In the genomic region with DNA sequence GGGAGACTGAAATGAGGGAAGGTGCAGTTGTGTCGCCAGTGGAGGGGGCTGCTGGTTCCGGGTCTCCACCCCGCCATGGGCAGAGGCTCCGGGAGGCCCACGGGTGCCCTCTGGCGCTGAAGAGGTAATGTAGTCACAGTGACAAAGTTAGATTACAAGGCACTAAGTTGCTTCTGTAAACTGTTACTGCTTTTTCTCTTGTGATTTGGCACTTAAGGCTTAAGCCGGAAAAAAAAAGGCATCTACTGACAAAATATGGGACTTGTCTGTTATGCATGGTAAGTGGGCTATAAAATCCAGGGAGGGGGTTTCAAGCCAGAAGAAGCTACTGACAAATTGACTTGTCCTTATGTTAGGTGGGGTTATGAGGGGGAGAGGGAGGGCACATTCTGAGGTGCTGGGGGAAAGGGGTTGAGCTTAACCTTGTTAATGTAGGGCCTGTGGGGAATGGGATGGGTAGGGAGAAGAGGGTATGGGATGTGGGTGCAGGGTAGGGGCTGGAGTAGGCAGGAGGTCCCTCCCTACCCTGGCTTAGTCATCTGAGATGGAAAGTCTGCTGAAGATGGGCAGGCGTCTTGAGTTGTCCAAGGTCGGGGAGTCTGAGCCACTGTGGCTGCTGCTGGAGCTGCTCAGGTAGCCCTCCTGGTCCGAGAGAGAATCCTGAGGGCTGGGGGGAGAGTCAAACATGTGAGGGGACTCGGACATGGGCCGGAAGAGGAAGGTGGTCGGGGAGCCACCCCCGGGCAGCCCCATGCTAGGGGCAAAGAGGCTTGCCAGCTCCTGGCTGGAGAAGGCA, we compare ENCODE assay signal across 8 cellular contexts. TPM values are rescaled to one million over a fixed set of nuclear protein-coding genes. Genes with fewer than 3 reads are reported as not detected.
DNase-seq lines count a peak whose midpoint lies in the region; ATAC-seq, FAIRE-seq and TF ChIP-seq lines count a peak whose summit lies in the region.

No MANE protein-coding gene starts in this region.

- POLR2A ChIA-PET in H1 (lab: Charles Lee; ENCODE audit: partially characterized antibody), result interaction anchor here (0.5 to 9.6 kb wide), 21 partner anchors 14 to 855 kb away, joined by 3 to 222 read pairs (median 3); no protein-coding TSS in a partner anchor

- H3K56ac ChIP-seq in H1 (replicated peaks; ENCODE audit: insufficient read length, low read depth, low read length), result no peak overlapping the region

- H4K91ac ChIP-seq in H1 (replicated peaks; ENCODE audit: insufficient read length, low read length), result no peak overlapping the region

- H3K27me3 Mint-ChIP-seq in activated CD8-positive, alpha-beta memory T cell treated with anti-CD3 and anti-CD28 coated beads, Interleukin-2, amount 10 ng/mL, durations not matched to agents 7 days and 5 days, result no peaks in the 10 kb centered on the region
- no peaks in the 10 kb centered on the region for H3K27me3 Mint-ChIP-seq in mesothelial cell of epicardium (ENCODE audit: low read depth)

- H3K4ac ChIP-seq in H1 (replicated peaks; ENCODE audit: insufficient read length, low read depth, low read length), result no peak overlapping the region

- peaks cover 48% of the 10 kb centered on the region for H3K36me3 ChIP-seq in GM23248 (ENCODE audit: low read depth)
- peaks cover 18 to 38% (median 28%) of the 10 kb centered on the region in 4 experiments for H3K36me3 ChIP-seq in H1 (ENCODE audit: control insufficient read depth in 2 of 4, insufficient read depth in 4 of 4, low read length in 3 of 4)

- peak overlapping the region; percentile 80 for H3K4me3 ChIP-seq in GM23248
- H3K4me3 ChIP-seq in H1 (ENCODE audit: extremely low read depth in 1 of 4, insufficient read depth in 2 of 4, low read depth in 3 of 4, low read length in 4 of 4), result peak overlapping the region in 3 of 4 experiments; percentile 9 to 91 (median 14); a peak in 3 of 8 replicates

- H3K4me2 ChIP-seq in GM23248 (ENCODE audit: unreplicated experiment) (peak overlapping the region; percentile 97), H1 (ENCODE audit: insufficient read depth in 1 of 2, low read depth in 2 of 2, low read length in 2 of 2) (peak overlapping the region; percentile 84 to 97; a peak in 3 of 4 replicates)

- H4K5ac ChIP-seq in H1 (ENCODE audit: insufficient read length, low read depth, low read length), result no peak overlapping the region

- TF ChIP-seq EP300 in H1 (IDR thresholded peaks at IDR 0.05; ENCODE audit: borderline replicate concordance in 1 of 2, low read depth in 2 of 2, low read length in 2 of 2), result no peak

- peaks cover 8% of the 10 kb centered on the region; the same call in 1 of the 2 replicates for H3K23me2 ChIP-seq in H1 (ENCODE audit: low read depth, low read length)

- H3K27ac Mint-ChIP-seq in activated CD8-positive, alpha-beta memory T cell treated with anti-CD3 and anti-CD28 coated beads, Interleukin-2, amount 10 ng/mL, durations not matched to agents 7 days and 5 days, result peak overlapping the region; percentile 100
- peak overlapping the region; percentile 100 for H3K27ac Mint-ChIP-seq in mesothelial cell of epicardium

- H2AFZ ChIP-seq in GM23248 (no peak overlapping the region), H1 (ENCODE audit: low read length) (no peak overlapping the region)

- peak; percentile 71 to 79 for TF ChIP-seq RAD21 in H1 (IDR thresholded peaks at IDR 0.05 in 1 of 2, conservative IDR thresholded peaks at IDR 0.05 in 1 of 2; ENCODE audit: low read depth in 2 of 2, low read length in 2 of 2)

- H3K27me3 ChIP-seq in GM23248 (replicated peaks; ENCODE audit: insufficient read depth), result no peaks in the 10 kb centered on the region
- H3K27me3 ChIP-seq in H1 (replicated peaks in 1 of 4; ENCODE audit: control insufficient read depth in 3 of 4, extremely low read depth in 1 of 4, insufficient read depth in 3 of 4, low read length in 3 of 4), result no peaks in the 10 kb centered on the region

- H3K23ac ChIP-seq in H1 (ENCODE audit: insufficient read length), result no peak overlapping the region

- no peak overlapping the region for H3K14ac ChIP-seq in H1 (ENCODE audit: insufficient read length)

- peak overlapping the region; percentile 99 for H3K9ac ChIP-seq in GM23248
- no peak overlapping the region for H3K9ac ChIP-seq in H1 (replicated peaks in 1 of 4; ENCODE audit: extremely low read depth in 1 of 4, low read depth in 3 of 4, low read length in 3 of 4)

- peak overlapping the region; percentile 87 for H3K4me3 Mint-ChIP-seq in activated CD8-positive, alpha-beta memory T cell treated with anti-CD3 and anti-CD28 coated beads, Interleukin-2, amount 10 ng/mL, durations not matched to agents 7 days and 5 days
- peak overlapping the region; percentile 90 for H3K4me3 Mint-ChIP-seq in mesothelial cell of epicardium

- H2BK12ac ChIP-seq in H1 (ENCODE audit: low read depth, low read length), result no peak overlapping the region

- H3K4me1 ChIP-seq in GM23248 (ENCODE audit: insufficient read depth) (peaks cover 41% of the 10 kb centered on the region), H1 (replicated peaks in 1 of 4; ENCODE audit: control insufficient read depth in 3 of 4, insufficient read depth in 4 of 4, low read length in 3 of 4) (peaks cover 0 to 22% (median 12%) of the 10 kb centered on the region in 4 experiments; a peak in 6 of 7 replicates)

- H2BK120ac ChIP-seq in H1 (replicated peaks; ENCODE audit: low read depth, low read length), result no peak overlapping the region

- CTCF ChIA-PET in activated CD8-positive, alpha-beta memory T cell treated with anti-CD3 and anti-CD28 coated beads, Interleukin-2, amount 10 ng/mL, durations not matched to agents 7 days and 5 days (lab: Charles Lee), result interaction anchor here (0.6 to 9.6 kb wide), 41 partner anchors 9 to 855 kb away, joined by 3 to 237 read pairs (median 4); no protein-coding TSS in a partner anchor
- CTCF ChIA-PET in H1 (lab: Charles Lee; ENCODE audit: partially characterized antibody), result interaction anchor here (0.7 to 5.9 kb wide), 38 partner anchors 8 to 704 kb away, joined by 3 to 60 read pairs (median 4); no protein-coding TSS in a partner anchor

- H2BK20ac ChIP-seq in H1 (ENCODE audit: low read length), result no peak overlapping the region

- H3K4me1 Mint-ChIP-seq in activated CD8-positive, alpha-beta memory T cell treated with anti-CD3 and anti-CD28 coated beads, Interleukin-2, amount 10 ng/mL, durations not matched to agents 7 days and 5 days, result peaks cover 58% of the 10 kb centered on the region
- peaks cover 37% of the 10 kb centered on the region for H3K4me1 Mint-ChIP-seq in mesothelial cell of epicardium

- 1 to 2% methylated on average over 10 to 14 of the region's 14 CpGs for WGBS in GM23248 (ENCODE audit: low coverage in 1 of 2, low lambda C conversion rate in 2 of 2, missing lambda C conversion rate in 2 of 2), 2 experiments
- 88% methylated on average over 9 of the region's 14 CpGs; no CpG with 5 or more reads in 1 of the 2 experiments for WGBS in H1 (ENCODE audit: extremely low coverage in 1 of 2, insufficient coverage in 1 of 2, insufficient read length in 1 of 2, insufficient replicate concordance in 2 of 2, low coverage in 1 of 2, low lambda C conversion rate in 2 of 2, missing lambda C conversion rate in 1 of 2), 2 experiments

- no peak overlapping the region for H2BK15ac ChIP-seq in H1 (ENCODE audit: low read length)

- no peaks in the 10 kb centered on the region for H3K9me3 ChIP-seq in GM23248 (ENCODE audit: low read depth)
- no peaks in the 10 kb centered on the region for H3K9me3 ChIP-seq in H1 (ENCODE audit: insufficient read depth in 2 of 2, low read depth in 1 of 2, low read length in 1 of 2)

- DNase-seq in AG09319 (ENCODE audit: extremely low read depth, low read depth) (no peak), GM23248 (peak; percentile 88), H1 (ENCODE audit: low read depth in 1 of 2, low spot score in 2 of 2) (peak in 1 of 2 experiments; percentile 71), mesothelial cell of epicardium (ENCODE audit: low spot score in 2 of 2, unreplicated experiment in 2 of 2) (peak; percentile 65 to 75)
- DNase-seq in NK-92 treated with Interleukin-12 subunit alpha and Interleukin-12 subunit beta, amount 100 ng/mL, for 24 hours (lab: John Stamatoyannopoulos, UW), result peak; percentile 77
- DNase-seq in activated CD8-positive, alpha-beta memory T cell treated with anti-CD3 and anti-CD28 coated beads, Interleukin-2, amount 10 ng/mL, durations not matched to agents 7 days and 5 days, result peak; percentile 94
- peak; percentile 72 to 77 for DNase-seq in stimulated activated CD8-positive, alpha-beta memory T cell treated with anti-CD3 and anti-CD28 coated beads, Interleukin-15, amount 100 ng/mL, for 48 hours (ENCODE audit: low read depth in 2 of 2)

- ATAC-seq in activated CD8-positive, alpha-beta memory T cell treated with anti-CD3 and anti-CD28 coated beads, Interleukin-2, amount 10 ng/mL, durations not matched to agents 7 days and 5 days, result peak; percentile 52
- ATAC-seq in HG03342 (IDR thresholded peaks at IDR 0.05; ENCODE audit: unreplicated experiment), result no peak

- no peak overlapping the region for H3K18ac ChIP-seq in H1 (ENCODE audit: extremely low read depth, low read length)

- peaks cover 13% of the 10 kb centered on the region; the same call in 1 of the 2 replicates for H4K20me1 ChIP-seq in GM23248 (ENCODE audit: insufficient read depth)
- H4K20me1 ChIP-seq in H1 (replicated peaks in 1 of 2; ENCODE audit: control insufficient read depth in 1 of 2, insufficient read depth in 2 of 2, low read length in 2 of 2), result peaks cover 31% of the 10 kb centered on the region in 2 experiments

- no peak overlapping the region for H2BK5ac ChIP-seq in H1 (ENCODE audit: low read depth, low read length)

- TF ChIP-seq POLR2A in H1 (IDR thresholded peaks at IDR 0.05; ENCODE audit: control extremely low read depth in 1 of 2, low read depth in 2 of 2, low read length in 2 of 2), result no peak; a peak in 1 of 3 replicates

- H3K36me3 Mint-ChIP-seq in activated CD8-positive, alpha-beta memory T cell treated with anti-CD3 and anti-CD28 coated beads, Interleukin-2, amount 10 ng/mL, durations not matched to agents 7 days and 5 days, result peaks cover 45% of the 10 kb centered on the region
- H3K36me3 Mint-ChIP-seq in mesothelial cell of epicardium, result peaks cover 49% of the 10 kb centered on the region

- in situ Hi-C loops in GM23248 (cut with MboI), result loop anchor here (10.0 kb wide), 2 partner anchors 264 to 534 kb away; no protein-coding TSS in a partner anchor

- H3F3A ChIP-seq in GM23248 (ENCODE audit: insufficient read depth), result peaks cover 74% of the 10 kb centered on the region

- peak overlapping the region; percentile 100 for H3K27ac ChIP-seq in GM23248
- H3K27ac ChIP-seq in H1 (ENCODE audit: low read depth, low read length), result no peak overlapping the region

- FAIRE-seq in H1 (lab: Jason Lieb, UNC), result no peak

- H3K79me2 ChIP-seq in GM23248 (ENCODE audit: insufficient read depth) (peaks cover 63% of the 10 kb centered on the region), H1 (ENCODE audit: control insufficient read depth in 1 of 2, insufficient read depth in 2 of 2, low read length in 2 of 2) (peaks cover 26 to 46% of the 10 kb centered on the region in 2 experiments)

- peak; percentile 59 for TF ChIP-seq CTCF in AG09319 (IDR thresholded peaks at IDR 0.05; ENCODE audit: low read depth, low read length)
- peak; percentile 63 to 94 (median 67) for TF ChIP-seq CTCF in H1 (IDR thresholded peaks at IDR 0.05; ENCODE audit: control extremely low read depth in 1 of 3, insufficient read depth in 1 of 3, low read depth in 1 of 3, low read length in 3 of 3)
- peak; percentile 55 for TF ChIP-seq CTCF in mesothelial cell of epicardium (IDR thresholded peaks at IDR 0.05; ENCODE audit: unreplicated experiment)

- no peaks in the 10 kb centered on the region for H3K9me3 Mint-ChIP-seq in activated CD8-positive, alpha-beta memory T cell treated with anti-CD3 and anti-CD28 coated beads, Interleukin-2, amount 10 ng/mL, durations not matched to agents 7 days and 5 days (ENCODE audit: low read depth)
- no peaks in the 10 kb centered on the region for H3K9me3 Mint-ChIP-seq in mesothelial cell of epicardium

- no peak overlapping the region for H2AK5ac ChIP-seq in H1 (ENCODE audit: low read depth, low read length)

- no peaks in the 10 kb centered on the region for H3K9me2 ChIP-seq in GM23248 (ENCODE audit: insufficient read depth)

- peak overlapping the region; percentile 72 for H4K8ac ChIP-seq in H1 (ENCODE audit: extremely low read depth, insufficient read depth, low read length)

- peaks cover 9% of the 10 kb centered on the region; the same call in 1 of the 2 replicates for H3K79me1 ChIP-seq in H1 (ENCODE audit: low read depth, low read length)

RNA-seq across cellular contexts. Expression of gene ZFP36L1, which starts 3.7 kb away (rescaled TPM):
- 88.0 and 92.9 TPM in 2 replicates for total RNA-seq in GM23248 (2014; rRNA removed; shearing (Covaris generic))
- polyA plus RNA-seq in GM23248 (2016; fragmentation: Nextera tagmentation; extraction: Ambion mirVana) (599 and 620 TPM in 2 replicates), H1 (2011; rRNA removed) (80.4 and 136 TPM in 2 replicates)
- total RNA-seq in activated CD8-positive, alpha-beta memory T cell treated with anti-CD3 and anti-CD28 coated beads, Interleukin-2, amount 10 ng/mL, durations not matched to agents 7 days and 5 days, result 10 to 100 TPM; 53.6 to 85.6 TPM
- total RNA-seq in H1 (2021; fragmentation: NEBNext Ultra II Directional; extraction: Animal tissue kit (Norgen Biotek cat#: 25700)), result 132 TPM in 2 replicates
- 61.9 TPM for polyA plus RNA-seq in H1 (2011; cell fraction: cytosol; rRNA removed)
- 90.3 TPM for polyA plus RNA-seq in H1 (2011; cell fraction: nucleus; rRNA removed)
- polyA plus RNA-seq in H1 (2012, experiment 1 of 2), result 89.6 to 126 TPM (median 117 TPM) in 4 replicates
- polyA plus RNA-seq in H1 (2012, experiment 2 of 2), result 56.1 TPM
- polyA plus RNA-seq in H1 (2013, experiment 1 of 2), result 127 TPM
- polyA plus RNA-seq in H1 (2013, experiment 2 of 2), result 135 TPM
- 19.5 and 20.6 TPM in 2 replicates for polyA minus RNA-seq in H1 (2011; rRNA and poly(A)+ RNA removed)
- 132 TPM for polyA minus RNA-seq in H1 (2011; cell fraction: cytosol; rRNA and poly(A)+ RNA removed)
- 67.3 TPM for polyA minus RNA-seq in H1 (2011; cell fraction: nucleus; rRNA and poly(A)+ RNA removed)
- 377 to 390 TPM (median 382 TPM) in 3 replicates for total RNA-seq in mesothelial cell of epicardium
